Comparison of ENCODE assay signal across 8 cellular contexts in genomic region chr11:73597340-73597955, GRCh38. TPM values are rescaled to one million over a fixed set of nuclear protein-coding genes. Genes with fewer than 3 reads are reported as not detected.
DNase-seq lines count a peak whose midpoint lies in the region; ATAC-seq, FAIRE-seq and TF ChIP-seq lines count a peak whose summit lies in the region.

No MANE protein-coding gene starts in this region.

- H3K4me1 ChIP-seq in astrocyte (ENCODE audit: insufficient read depth, low read length) (peaks cover 11% of the 10 kb centered on the region), kidney (ENCODE audit: control insufficient read depth in 1 of 2, insufficient read depth in 1 of 2, low read depth in 1 of 2, low read length in 2 of 2) (peaks cover 0 to 9% of the 10 kb centered on the region in 2 donors)

- CTCF ChIA-PET in HEK293T (lab: Yijun Ruan, JAX) = interaction anchor here (1.7 kb wide), 1 partner anchor 119 kb away, joined by 5 read pairs; no protein-coding TSS in a partner anchor

- H3K36me3 Mint-ChIP-seq in astrocyte (ENCODE audit: low read depth, unreplicated experiment) = no peaks in the 10 kb centered on the region

- H4K20me1 ChIP-seq in astrocyte (ENCODE audit: insufficient read depth, low read length) = peaks cover 37% of the 10 kb centered on the region

- no peak for ATAC-seq in HG03520 (IDR thresholded peaks at IDR 0.05; ENCODE audit: unreplicated experiment)
- ATAC-seq in HG02623 (IDR thresholded peaks at IDR 0.05; ENCODE audit: unreplicated experiment) = no peak

- no peaks in the 10 kb centered on the region for H3K36me3 ChIP-seq in astrocyte (ENCODE audit: insufficient read depth, low read length)
- H3K36me3 ChIP-seq in kidney (ENCODE audit: control insufficient read depth in 1 of 2, insufficient read depth in 2 of 2, low read length in 2 of 2) = no peaks in the 10 kb centered on the region

- peaks cover 16% of the 10 kb centered on the region for H3K4me1 Mint-ChIP-seq in astrocyte (ENCODE audit: low read depth, unreplicated experiment)

- peak overlapping the region; percentile 99 for H2AFZ ChIP-seq in astrocyte (ENCODE audit: low read depth, low read length)

- peak overlapping the region; percentile 56 for H3K27ac Mint-ChIP-seq in astrocyte (ENCODE audit: unreplicated experiment)

- TF ChIP-seq CTCF in AG10803 (conservative IDR thresholded peaks at IDR 0.05; ENCODE audit: low read length) = no peak
- TF ChIP-seq CTCF in astrocyte (IDR thresholded peaks at IDR 0.05; ENCODE audit: insufficient read depth, low read depth, low read length) = no peak
- TF ChIP-seq CTCF in kidney (IDR thresholded peaks at IDR 0.05; ENCODE audit: borderline replicate concordance, extremely low read depth, insufficient read depth) = no peak

- H3K27me3 Mint-ChIP-seq in astrocyte (ENCODE audit: low read depth, unreplicated experiment) = no peaks in the 10 kb centered on the region

- H3K4me3 Mint-ChIP-seq in astrocyte (ENCODE audit: unreplicated experiment) = peak overlapping the region; percentile 95

- POLR2A ChIA-PET in HEK293T (lab: Yijun Ruan, JAX) = no interaction called here

- intact Hi-C loops in kidney (cut with DNase I) = no loop called here

- FAIRE-seq in astrocyte (lab: Jason Lieb, UNC) (no peak), kidney (lab: Jason Lieb, UNC) (no peak)

- DNase-seq in AG10803 (ENCODE audit: low read depth) (no peak), HEK293T (ENCODE audit: extremely low spot score) (peak; percentile 10), astrocyte (ENCODE audit: low read depth) (no peak), kidney (no peak), substantia nigra (lab: John Stamatoyannopoulos, UW) (peak in 11 of 49 donors; percentile 29 to 58 (median 38)), foreskin melanocyte (no peak)

- H3K4me3 ChIP-seq in AG10803 (ENCODE audit: low read length) = peak overlapping the region; percentile 72
- H3K4me3 ChIP-seq in astrocyte (ENCODE audit: insufficient read depth, low read depth, low read length) = peak overlapping the region; percentile 95
- H3K4me3 ChIP-seq in kidney (ENCODE audit: low read length in 2 of 2) = peak overlapping the region; percentile 91 to 92

- H3K27ac ChIP-seq in astrocyte (ENCODE audit: low read depth, low read length) = peak overlapping the region; percentile 85
- peak overlapping the region in 1 of 2 donors; percentile 58 for H3K27ac ChIP-seq in kidney (ENCODE audit: low read depth in 2 of 2, low read length in 2 of 2)
- H3K27ac ChIP-seq in substantia nigra (ENCODE audit: low read depth, low read length, poor library complexity, severe bottlenecking) = peak overlapping the region; percentile 95

- peak overlapping the region; percentile 89 for H3K9ac ChIP-seq in astrocyte (ENCODE audit: low read length)
- H3K9ac ChIP-seq in kidney (ENCODE audit: low read length in 2 of 2) = peak overlapping the region; percentile 39 to 41

- H3K9me3 Mint-ChIP-seq in astrocyte (ENCODE audit: unreplicated experiment) = no peaks in the 10 kb centered on the region

- no peaks in the 10 kb centered on the region for H3K27me3 ChIP-seq in astrocyte (ENCODE audit: insufficient read depth, low read length)

- H3K79me2 ChIP-seq in astrocyte (ENCODE audit: insufficient read depth, low read length) = peaks cover 51% of the 10 kb centered on the region

- H3K9me3 ChIP-seq in astrocyte (ENCODE audit: insufficient read depth, low read depth, low read length) = no peaks in the 10 kb centered on the region
- H3K9me3 ChIP-seq in kidney (ENCODE audit: control insufficient read depth in 1 of 2, low read length in 2 of 2) = no peaks in the 10 kb centered on the region

- peak overlapping the region; percentile 92 for H3K4me2 ChIP-seq in astrocyte (ENCODE audit: low read length)

TF ChIP-seq in HEK293T, 16 proteins besides CTCF, POLR2A, EP300 and RAD21:
- TF ChIP-seq CTBP1 (IDR thresholded peaks at IDR 0.05; ENCODE audit: borderline replicate concordance) (no peak), FOXA1 (IDR thresholded peaks at IDR 0.05) (no peak), ZNF384 (IDR thresholded peaks at IDR 0.05) (no peak), PKNOX1 (IDR thresholded peaks at IDR 0.05) (no peak), ELF4 (IDR thresholded peaks at IDR 0.05) (no peak)
TF ChIP-seq in HEK293T: peak in this region for 0.

RNA-seq across cellular contexts. Expression of gene FAM168A, which starts 0.5 kb away (rescaled TPM):
- total RNA-seq in astrocyte (44.8 and 51.7 TPM in 2 replicates), kidney (38.1 TPM)
- 8.9 TPM for polyA plus RNA-seq in kidney (ENCODE audit: insufficient read depth, low read depth, low replicate concordance)

RNA-seq across cellular contexts. Expression of gene PLEKHB1, which starts 48.9 kb away (rescaled TPM):
- total RNA-seq in astrocyte (4.5 and 5.8 TPM in 2 replicates), kidney (21.0 TPM)
- polyA plus RNA-seq in kidney (ENCODE audit: insufficient read depth, low read depth, low replicate concordance) = 30.4 TPM
